19 cellular contexts compared by ENCODE assay signal in the genomic region with DNA sequence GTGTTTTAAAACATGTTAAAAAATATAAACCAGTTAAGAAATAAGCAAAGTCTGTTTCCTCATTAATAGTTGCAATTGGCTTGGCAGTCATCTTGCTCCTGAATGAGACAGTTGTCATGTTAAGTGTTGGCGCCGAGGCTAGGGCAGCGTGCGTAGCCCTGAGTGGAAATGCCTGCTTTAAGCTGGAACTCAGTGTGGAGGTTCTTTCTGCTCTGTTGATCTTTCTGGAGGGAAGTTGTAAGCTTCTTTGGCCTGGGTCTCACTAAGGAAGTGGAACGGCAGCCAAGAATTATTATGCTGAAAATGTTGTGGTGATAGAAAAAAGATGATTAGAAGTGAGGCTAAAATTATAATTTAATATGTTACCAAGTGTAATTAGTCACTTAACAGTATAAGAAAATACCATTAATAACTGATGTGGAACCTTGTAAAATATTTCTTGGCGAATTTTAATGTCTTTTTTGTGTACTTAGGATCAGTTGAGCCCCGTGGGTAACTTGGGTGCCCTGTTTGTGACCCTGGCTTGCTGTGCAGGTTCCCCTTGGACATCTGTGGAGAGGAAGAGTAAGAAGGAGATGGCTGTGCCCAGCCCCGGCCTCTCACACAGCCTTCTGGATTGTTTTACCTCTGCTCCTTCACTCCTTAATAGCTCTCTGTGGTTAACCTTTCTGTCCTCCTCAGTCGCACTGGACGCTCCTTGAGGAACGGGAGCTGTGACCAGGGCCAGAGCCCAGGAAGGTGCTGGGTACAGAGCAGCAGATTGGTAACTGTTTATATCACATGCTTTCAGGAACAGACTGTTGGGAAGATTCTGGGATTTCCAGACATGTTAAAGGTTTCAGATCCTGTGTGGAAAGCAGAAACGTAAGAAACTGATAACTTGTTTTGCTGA. TPM values are rescaled to one million over a fixed set of nuclear protein-coding genes. Genes with fewer than 3 reads are reported as not detected.
DNase-seq lines count a peak whose midpoint lies in the region; ATAC-seq, FAIRE-seq and TF ChIP-seq lines count a peak whose summit lies in the region.
"Had no signal": no experiment of that assay in that cellular context is flagged by ENCODE, and none has a peak within 500 bp of the region (broad histone marks: within the 10 kb centered on the region; RNA-seq: fewer than 3 reads in every experiment).

No MANE protein-coding gene starts in this region.

- ATAC-seq in HG02870 (IDR thresholded peaks at IDR 0.05; ENCODE audit: unreplicated experiment) (no peak), GM18505 (IDR thresholded peaks at IDR 0.05; ENCODE audit: unreplicated experiment) (no peak)
- ATAC-seq: PC-3 had no signal

- H3K27me3 ChIP-seq in Karpas-422 (ENCODE audit: low read length), result no peaks in the 10 kb centered on the region
- H3K27me3 ChIP-seq: SJCRH30 had no signal

- FAIRE-seq in kidney (lab: Jason Lieb, UNC), result no peak

- H3K36me3 ChIP-seq in Karpas-422 (ENCODE audit: insufficient read depth, low read length) (peaks cover 32% of the 10 kb centered on the region), kidney (ENCODE audit: control insufficient read depth in 1 of 2, insufficient read depth in 2 of 2, low read length in 2 of 2) (no peaks in the 10 kb centered on the region)

- H3K9me3 ChIP-seq in Karpas-422 (ENCODE audit: low read length) (no peaks in the 10 kb centered on the region), kidney (ENCODE audit: control insufficient read depth in 1 of 2, low read length in 2 of 2) (no peaks in the 10 kb centered on the region)
- H3K9me3 ChIP-seq: SJCRH30 had no signal

- TF ChIP-seq CTCF in kidney (IDR thresholded peaks at IDR 0.05; ENCODE audit: borderline replicate concordance, extremely low read depth, insufficient read depth), result no peak
- no peak for TF ChIP-seq CTCF in coronary artery (IDR thresholded peaks at IDR 0.05)

- in situ Hi-C loops in G401 (cut with HindIII; ENCODE audit: low sequenced_read_pairs), result loop anchor here (10.0 kb wide), 1 partner anchor 181 kb away; a partner anchor contains a TSS

- H3K4me3 ChIP-seq in Karpas-422 (ENCODE audit: low read length), result 0 out of 2 replicates have a peak overlapping the region, but pooled peaks have one; percentile 34
- peak overlapping the region in 1 of 2 donors; percentile 13 for H3K4me3 ChIP-seq in kidney (ENCODE audit: low read length in 2 of 2)
- no peak overlapping the region for H3K4me3 ChIP-seq in coronary artery
- H3K4me3 ChIP-seq: SJCRH30 had no signal

- no peaks in the 10 kb centered on the region for H4K20me1 ChIP-seq in Karpas-422 (ENCODE audit: insufficient read depth, low read depth, low read length)

- H2AFZ ChIP-seq in Karpas-422 (ENCODE audit: low read length), result no peak overlapping the region

- intact Hi-C loops in kidney (cut with DNase I), result no loop called here

- H3K79me2 ChIP-seq in Karpas-422 (ENCODE audit: low read length), result peaks cover 24% of the 10 kb centered on the region

- H3K9ac ChIP-seq in Karpas-422 (ENCODE audit: low read length) (peak overlapping the region; percentile 56), kidney (ENCODE audit: low read length in 2 of 2) (no peak overlapping the region)

- no peaks in the 10 kb centered on the region for H3K9me2 ChIP-seq in Karpas-422 (replicated peaks; ENCODE audit: insufficient read depth, low read length)

- DNase-seq in Karpas-422 (no peak), kidney (peak; percentile 27), retina (peak; percentile 16), G401 (ENCODE audit: low spot score) (no peak), coronary artery (ENCODE audit: low spot score) (no peak)
- DNase-seq: ACHN, C1 segment of cervical spinal cord, GDM1, NCI-H1417 treated with DMSO at 0.1 percent for 48 hours, NCI-H187 treated with DMSO at 0.1 percent for 48 hours, NCI-H226, NCI-H524, NCI-H82, PC-3, SJCRH30 had no signal

- peaks cover 74% of the 10 kb centered on the region for H3K4me1 ChIP-seq in Karpas-422 (ENCODE audit: low read length)
- H3K4me1 ChIP-seq in kidney (ENCODE audit: control insufficient read depth in 1 of 2, insufficient read depth in 1 of 2, low read depth in 1 of 2, low read length in 2 of 2), result peaks cover 2 to 7% of the 10 kb centered on the region in 2 donors
- H3K4me1 ChIP-seq: SJCRH30 had no signal

- no peak for TF ChIP-seq POLR2A in GM18505 (IDR thresholded peaks at IDR 0.05; ENCODE audit: borderline replicate concordance, extremely low read depth, insufficient read depth, insufficient read length)

- peak overlapping the region; percentile 97 for H3K27ac ChIP-seq in Karpas-422 (ENCODE audit: low read length)
- H3K27ac ChIP-seq in kidney (ENCODE audit: low read depth in 2 of 2, low read length in 2 of 2), result peak overlapping the region; percentile 2 to 8
- no peak overlapping the region for H3K27ac ChIP-seq in coronary artery
- H3K27ac ChIP-seq: HL-60, SJCRH30 had no signal

- peak overlapping the region; percentile 64 for H3K4me2 ChIP-seq in Karpas-422 (ENCODE audit: low read depth, low read length, poor library complexity, severe bottlenecking)

RNA-seq across cellular contexts. Expression of a gene that starts 31.0 kb away (rescaled TPM):
- total RNA-seq in Karpas-422 (2014; rRNA removed; shearing (Covaris generic); ENCODE audit: low replicate concordance), result 10.4 and 14.4 TPM in 2 replicates
- 19.2 TPM for total RNA-seq in kidney
- 8.4 TPM for polyA plus RNA-seq in kidney (ENCODE audit: insufficient read depth, low read depth, low replicate concordance)
- total RNA-seq in G401 (2014; rRNA removed; shearing (Covaris generic)), result 4.0 and 12.7 TPM in 2 replicates

RNA-seq across cellular contexts. Expression of a gene that starts 31.8 kb away (rescaled TPM):
- not detected in 2 replicates for total RNA-seq in Karpas-422 (2014; rRNA removed; shearing (Covaris generic); ENCODE audit: low replicate concordance)
- total RNA-seq in kidney, result 1.4 TPM
- 1.4 TPM for polyA plus RNA-seq in kidney (ENCODE audit: insufficient read depth, low read depth, low replicate concordance)
- not detected in 2 replicates for total RNA-seq in G401 (2014; rRNA removed; shearing (Covaris generic))
- total RNA-seq: H1, SJCRH30 had no signal

Comparison
In these comparisons a context has a peak if more than half of its experiments do, and no peak if none do; other contexts are left out.
1. DNase-seq: peak in kidney (single experiment) and retina (single experiment); none in Karpas-422 (single experiment), G401 (single experiment) and coronary artery (single experiment).
2. H3K27ac ChIP-seq: peak in Karpas-422 (single experiment) and kidney (2 of 2); none in coronary artery (0 of 2).